19 cellular contexts compared by ENCODE assay signal in genomic region chr9:79682076-79682736, GRCh38.
DNase-seq lines count a peak whose midpoint lies in the region; ATAC-seq, FAIRE-seq and TF ChIP-seq lines count a peak whose summit lies in the region.
"Had no signal": no experiment of that assay in that cellular context is flagged by ENCODE, and none has a peak within 500 bp of the region (broad histone marks: within the 10 kb centered on the region; RNA-seq: fewer than 3 reads in every experiment).

No MANE protein-coding gene starts in this region.

- POLR2A ChIA-PET in GM12878 (lab: Charles Lee) = interaction anchor here (0.6 to 1.1 kb wide), 2 partner anchors 13 to 27 kb away, joined by 3 to 4 read pairs; no protein-coding TSS in a partner anchor

- H3K9me3 ChIP-seq in cardiac muscle cell (ENCODE audit: low read depth) (no peaks in the 10 kb centered on the region), GM12878 (replicated peaks; ENCODE audit: control insufficient read depth, insufficient read depth, low read length) (no peaks in the 10 kb centered on the region)

- SMC1A ChIA-PET in GM12878 (lab: Charles Lee; ENCODE audit: uncharacterized antibody, unreplicated experiment) = interaction anchor here (1.0 kb wide), 1 partner anchor 50 kb away, joined by 3 read pairs; no protein-coding TSS in a partner anchor

- in situ Hi-C loops in GM12878 (cut with MboI) = no loop called here

- no TSS peak for BruUV-seq in GM12878 (replicated peaks; lab: Mats Ljungman, UMichigan)

- TF ChIP-seq RAD21 in GM12878 (IDR thresholded peaks at IDR 0.05; ENCODE audit: insufficient read depth, low read depth, low read length) = no peak

- no peak overlapping the region for H3K9ac ChIP-seq in GM12878 (ENCODE audit: control insufficient read depth, insufficient read depth, low read length)

- ATAC-seq in GM12878 (peak; percentile 38), HG03175 (IDR thresholded peaks at IDR 0.05; ENCODE audit: unreplicated experiment) (no peak)
- ATAC-seq: left lobe of liver had no signal

- H4K20me1 ChIP-seq in GM12878 (ENCODE audit: control insufficient read depth, insufficient read depth) = no peaks in the 10 kb centered on the region

- H3K27me3 ChIP-seq in cardiac muscle cell (no peaks in the 10 kb centered on the region), GM12878 (replicated peaks in 1 of 2; ENCODE audit: control insufficient read depth in 2 of 2, insufficient read depth in 2 of 2, low read length in 1 of 2) (no peaks in the 10 kb centered on the region)

- DNase-seq in cardiac muscle cell (ENCODE audit: low read depth in 1 of 2, low spot score in 1 of 2) = peak; percentile 27
- no peak for DNase-seq in cardiac septum (ENCODE audit: low spot score)
- DNase-seq in GM12878 (ENCODE audit: low read depth, low spot score) = no peak
- peak; percentile 58 to 61 for DNase-seq in lung microvascular endothelial cell (ENCODE audit: low read depth in 2 of 2)
- no peak for DNase-seq in SW 1271 (lab: John Stamatoyannopoulos, UW)
- DNase-seq in hypothalamus (lab: John Stamatoyannopoulos, UW) = no peak
- no peak for DNase-seq in iPS-NIHi11 (ENCODE audit: low spot score)
- DNase-seq: activated CD4-positive, alpha-beta T cell treated with anti-CD3 and anti-CD28 coated beads for 1 hour; activated T-cell treated with anti-CD3 and anti-CD28 coated beads, Interleukin-2, amount 50 U/mL, for 24 hours; amygdala; NCI-H1048; NCI-H2227 treated with DMSO at 0.1 percent for 48 hours; OCI-M1; stimulated activated CD4-positive, alpha-beta T cell treated with anti-CD3 and anti-CD28 coated beads, Interleukin-15, amount 100 ng/mL, for 24 hours had no signal

- TF ChIP-seq CTCF in cardiac muscle cell (IDR thresholded peaks at IDR 0.05; ENCODE audit: low read depth, low read length) (no peak), GM12878 (IDR thresholded peaks at IDR 0.05 in 2 of 3, conservative IDR thresholded peaks at IDR 0.05 in 1 of 3; ENCODE audit: control insufficient read depth in 2 of 3, extremely low read depth in 1 of 3, insufficient read depth in 1 of 3, low read depth in 3 of 3, low read length in 3 of 3) (no peak)

- no peak overlapping the region for H3K4me3 ChIP-seq in cardiac muscle cell
- H3K4me3 ChIP-seq in GM12878 = no peak overlapping the region

- H3K79me2 ChIP-seq in GM12878 (ENCODE audit: control insufficient read depth, insufficient read depth, low read length) = no peaks in the 10 kb centered on the region

- no peak overlapping the region for H2AFZ ChIP-seq in GM12878 (ENCODE audit: control insufficient read depth, low read depth, low read length)

- RAD21 ChIA-PET in GM12878 (lab: Charles Lee; ENCODE audit: unreplicated experiment) = no interaction called here

- FAIRE-seq in GM12878 (lab: Jason Lieb, UNC) = no peak
- FAIRE-seq: A204.1, D721Med, frontal cortex had no signal

- no peak for TF ChIP-seq EP300 in GM12878 (IDR thresholded peaks at IDR 0.05; ENCODE audit: borderline replicate concordance in 1 of 2, control insufficient read depth in 1 of 2, low read depth in 2 of 2, low read length in 2 of 2)

- H3K4me2 ChIP-seq in GM12878 (ENCODE audit: control insufficient read depth, insufficient read depth) = no peak overlapping the region

- intact Hi-C loops in cardiac septum (cut with DNase I) = no loop called here
- intact Hi-C loops in GM12878 (cut with micrococcal nuclease; ENCODE audit: unreplicated experiment) = no loop called here

- H3K36me3 ChIP-seq in cardiac muscle cell (no peaks in the 10 kb centered on the region), GM12878 (ENCODE audit: control insufficient read depth in 2 of 2, insufficient read depth in 2 of 2, low read length in 1 of 2) (peaks cover 0 to 4% of the 10 kb centered on the region in 2 experiments; a peak in 1 of 4 replicates)

- TF ChIP-seq POLR2A in GM12878 (IDR thresholded peaks at IDR 0.05; ENCODE audit: low read depth, low read length) = no peak

- CTCF ChIA-PET in GM12878 (lab: Yijun Ruan, JAX) = no interaction called here

- 100% methylated on average over 4 of the region's 4 CpGs for WGBS in GM12878 (ENCODE audit: insufficient coverage, insufficient replicate concordance, low lambda C conversion rate, missing lambda C conversion rate)

- H3K4me1 ChIP-seq in cardiac muscle cell (ENCODE audit: low read depth) (peaks cover 5% of the 10 kb centered on the region), GM12878 (ENCODE audit: control insufficient read depth, insufficient read depth, low read length) (no peaks in the 10 kb centered on the region; the same call in 1 of the 2 replicates)

- H3K27ac ChIP-seq in cardiac muscle cell (no peak overlapping the region), GM12878 (ENCODE audit: control insufficient read depth, insufficient read depth) (no peak overlapping the region)

TF ChIP-seq in GM12878, 131 proteins besides CTCF, POLR2A, EP300 and RAD21:
- TF ChIP-seq E2F8 (IDR thresholded peaks at IDR 0.05; ENCODE audit: low read depth, partially characterized antibody) (no peak), BACH1 (IDR thresholded peaks at IDR 0.05; ENCODE audit: borderline replicate concordance) (no peak), ZNF24 (IDR thresholded peaks at IDR 0.05) (no peak), SP1 (IDR thresholded peaks at IDR 0.05; ENCODE audit: low read depth, low read length) (no peak), JUNB (IDR thresholded peaks at IDR 0.05) (peak; percentile 49), YBX1 (IDR thresholded peaks at IDR 0.05) (no peak), ESRRA (IDR thresholded peaks at IDR 0.05; ENCODE audit: low read length) (no peak)
- TF ChIP-seq, protein P1, sequence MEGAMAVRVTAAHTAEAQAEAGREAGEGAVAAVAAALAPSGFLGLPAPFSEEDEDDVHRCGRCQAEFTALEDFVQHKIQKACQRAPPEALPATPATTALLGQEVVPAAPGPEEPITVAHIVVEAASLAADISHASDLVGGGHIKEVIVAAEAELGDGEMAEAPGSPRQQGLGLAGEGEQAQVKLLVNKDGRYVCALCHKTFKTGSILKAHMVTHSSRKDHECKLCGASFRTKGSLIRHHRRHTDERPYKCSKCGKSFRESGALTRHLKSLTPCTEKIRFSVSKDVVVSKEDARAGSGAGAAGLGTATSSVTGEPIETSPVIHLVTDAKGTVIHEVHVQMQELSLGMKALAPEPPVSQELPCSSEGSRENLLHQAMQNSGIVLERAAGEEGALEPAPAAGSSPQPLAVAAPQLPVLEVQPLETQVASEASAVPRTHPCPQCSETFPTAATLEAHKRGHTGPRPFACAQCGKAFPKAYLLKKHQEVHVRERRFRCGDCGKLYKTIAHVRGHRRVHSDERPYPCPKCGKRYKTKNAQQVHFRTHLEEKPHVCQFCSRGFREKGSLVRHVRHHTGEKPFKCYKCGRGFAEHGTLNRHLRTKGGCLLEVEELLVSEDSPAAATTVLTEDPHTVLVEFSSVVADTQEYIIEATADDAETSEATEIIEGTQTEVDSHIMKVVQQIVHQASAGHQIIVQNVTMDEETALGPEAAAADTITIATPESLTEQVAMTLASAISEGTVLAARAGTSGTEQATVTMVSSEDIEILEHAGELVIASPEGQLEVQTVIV (IDR thresholded peaks at IDR 0.05; ENCODE audit: borderline replicate concordance, partially characterized antibody) = no peak

Comparison
In these comparisons a context has a peak if more than half of its experiments do, and no peak if none do; other contexts are left out.
1. DNase-seq: peak in cardiac muscle cell (2 of 2) and lung microvascular endothelial cell (2 of 2); none in cardiac septum (single experiment), GM12878 (single experiment), SW 1271 (0 of 2), hypothalamus (0 of 51) and iPS-NIHi11 (single experiment).